Comparison of ENCODE assay signal across 8 cellular contexts in the genomic region with DNA sequence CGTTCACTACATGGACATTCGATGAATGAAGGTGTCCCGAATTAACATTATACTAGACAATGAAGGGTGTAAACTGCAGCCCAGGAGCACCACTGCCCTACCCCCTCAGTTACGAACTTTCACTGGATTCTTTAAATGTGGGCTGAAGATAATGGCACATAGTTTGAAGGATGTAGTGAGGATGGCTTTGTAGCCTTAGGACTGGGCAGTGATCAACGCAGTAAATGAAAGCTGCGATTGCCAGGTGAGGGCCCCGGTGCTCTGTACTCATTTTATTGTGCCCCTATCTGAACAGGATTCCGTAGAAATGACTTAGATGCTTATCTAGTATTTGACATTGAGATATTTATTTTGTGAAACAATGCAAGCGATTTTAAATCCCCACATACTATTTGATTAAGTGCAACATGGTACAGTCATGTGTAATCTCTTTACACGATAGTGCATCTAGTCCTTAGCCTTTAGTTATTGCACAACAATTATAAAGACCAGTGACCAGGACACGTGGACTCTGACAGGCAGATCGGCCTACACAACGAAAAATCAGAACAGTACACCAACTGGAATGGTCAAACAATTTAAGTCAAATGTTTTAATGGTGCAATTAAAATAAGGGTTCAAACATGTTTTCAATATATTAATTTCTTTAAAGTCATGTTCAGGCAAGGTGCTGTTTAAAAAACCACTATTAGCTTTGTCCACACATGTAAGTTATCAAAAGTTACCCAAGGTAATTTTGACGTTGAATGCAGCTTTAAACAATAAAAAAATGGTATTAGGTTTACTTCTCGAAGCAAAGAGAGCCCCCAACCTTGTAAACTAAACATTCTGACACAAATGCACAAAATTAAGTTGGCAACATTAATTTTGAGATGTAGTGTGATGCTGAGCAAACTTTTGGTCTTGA. TPM values are rescaled to one million over a fixed set of nuclear protein-coding genes. Genes with fewer than 3 reads are reported as not detected.
DNase-seq lines count a peak whose midpoint lies in the region; ATAC-seq and TF ChIP-seq lines count a peak whose summit lies in the region.

No MANE protein-coding gene starts in this region.

- H3K27me3 ChIP-seq in SJSA1 (replicated peaks) (no peaks in the 10 kb centered on the region), gastroesophageal sphincter (no peaks in the 10 kb centered on the region), thoracic aorta (replicated peaks; ENCODE audit: insufficient read depth) (no peaks in the 10 kb centered on the region)

- H3K36me3 ChIP-seq in SJSA1 (peaks cover 21% of the 10 kb centered on the region), gastroesophageal sphincter (peaks cover 0 to 36% of the 10 kb centered on the region in 2 donors), thoracic aorta (no peaks in the 10 kb centered on the region)

- TF ChIP-seq CTCF in gastroesophageal sphincter (IDR thresholded peaks at IDR 0.05) (no peak), thoracic aorta (IDR thresholded peaks at IDR 0.05) (no peak)

- H3K9me3 ChIP-seq in SJSA1 (replicated peaks) (no peaks in the 10 kb centered on the region), gastroesophageal sphincter (no peaks in the 10 kb centered on the region), thoracic aorta (no peaks in the 10 kb centered on the region)

- TF ChIP-seq EP300 in gastroesophageal sphincter (IDR thresholded peaks at IDR 0.05), result no peak

- ATAC-seq in gastroesophageal sphincter, result no peak
- ATAC-seq in thoracic aorta (ENCODE audit: insufficient number of reproducible peaks, low FRiP score, low read depth), result no peak

- DNase-seq in stimulated activated CD4-positive, alpha-beta T cell treated with anti-CD3 and anti-CD28 coated beads, Interleukin-15, amount 100 ng/mL, for 24 hours, result peak; percentile 44
- no peak for DNase-seq in stimulated activated CD4-positive, alpha-beta T cell treated with anti-CD3 and anti-CD28 coated beads, Interleukin-4, amount 100 ng/mL, for 4 hours
- peak; percentile 18 to 35 for DNase-seq in SJSA1 (ENCODE audit: low read depth in 1 of 2, low spot score in 2 of 2)
- no peak for DNase-seq in thoracic aorta (ENCODE audit: low spot score)
- no peak for DNase-seq in NCI-H2081 (lab: John Stamatoyannopoulos, UW)
- no peak for DNase-seq in effector CD8-positive, alpha-beta T cell (lab: John Stamatoyannopoulos, UW)
- no peak for DNase-seq in effector CD4-positive, alpha-beta T cell

- H3K4me1 ChIP-seq in SJSA1 (replicated peaks) (peaks cover 13% of the 10 kb centered on the region), gastroesophageal sphincter (peaks cover 0 to 30% (median 6%) of the 10 kb centered on the region in 3 donors), thoracic aorta (ENCODE audit: control insufficient read depth in 1 of 2, low read depth in 2 of 2) (peaks cover 5 to 53% of the 10 kb centered on the region in 2 donors)

- TF ChIP-seq POLR2A in gastroesophageal sphincter (IDR thresholded peaks at IDR 0.05), result no peak

- 41 to 51% methylated on average over 14 to 15 of the region's 15 CpGs for WGBS in gastroesophageal sphincter (ENCODE audit: low coverage in 1 of 2), 2 donors

- H3K4me3 ChIP-seq in SJSA1, result peak overlapping the region; percentile 57
- H3K4me3 ChIP-seq in gastroesophageal sphincter, result peak overlapping the region in 1 of 2 donors; percentile 76
- H3K4me3 ChIP-seq in thoracic aorta, result peak overlapping the region; percentile 89

- peak overlapping the region; percentile 72; the same call in 1 of the 2 replicates for H3K27ac ChIP-seq in SJSA1
- H3K27ac ChIP-seq in gastroesophageal sphincter, result peak overlapping the region in 3 of 4 donors; percentile 89 to 96 (median 92)
- peak overlapping the region; percentile 86 to 93 for H3K27ac ChIP-seq in thoracic aorta

RNA-seq across cellular contexts. Expression of a gene that starts 17.4 kb away (rescaled TPM):
- 4.4 and 5.8 TPM in 2 replicates for total RNA-seq in SJSA1 (2014; rRNA removed; shearing (Covaris generic))
- 10 to 100 TPM in 3 of 4 donors, 1 to 10 TPM in 1; 8.4 to 12.8 (median 12.1) TPM for total RNA-seq in gastroesophageal sphincter
- 10 to 100 TPM; 13.0 to 22.7 TPM for total RNA-seq in thoracic aorta

Comparison
In these comparisons a context has a peak if more than half of its experiments do, and no peak if none do; other contexts are left out.
1. DNase-seq: peak in stimulated activated CD4-positive, alpha-beta T cell treated with anti-CD3 and anti-CD28 coated beads, Interleukin-15, amount 100 ng/mL, for 24 hours (single experiment) and SJSA1 (2 of 2); none in stimulated activated CD4-positive, alpha-beta T cell treated with anti-CD3 and anti-CD28 coated beads, Interleukin-4, amount 100 ng/mL, for 4 hours (0 of 2), thoracic aorta (single experiment), NCI-H2081 (0 of 2), effector CD8-positive, alpha-beta T cell (single experiment) and effector CD4-positive, alpha-beta T cell (single experiment).
2. Peak in every context shown above with its lines, with median percentiles within 50 percentile points of each other: H3K27ac ChIP-seq.